In genomic region chr2:26769501-26769850, GRCh38 we compare ENCODE assay signal across 11 cellular contexts. TPM values are rescaled to one million over a fixed set of nuclear protein-coding genes. Genes with fewer than 3 reads are reported as not detected.
A peak's percentile ranks its signal among the peaks of the same experiment; 100 is the strongest.
DNase-seq lines count a peak whose midpoint lies in the region; ATAC-seq and TF ChIP-seq lines count a peak whose summit lies in the region.
"Had no signal": no experiment of that assay in that cellular context is flagged by ENCODE, and none has a peak within 500 bp of the region (broad histone marks: within the 10 kb centered on the region; RNA-seq: fewer than 3 reads in every experiment).

No MANE protein-coding gene starts in this region.

- no peak for TF ChIP-seq POLR2A in HCT116 (IDR thresholded peaks at IDR 0.05; ENCODE audit: borderline replicate concordance, extremely low read depth, insufficient read depth, insufficient read length)

- no peak overlapping the region for H2AFZ ChIP-seq in HCT116 (ENCODE audit: low read depth, low read length, poor library complexity, severe bottlenecking)
- no peak overlapping the region for H2AFZ ChIP-seq in SK-N-SH (ENCODE audit: low read depth)

- no peaks in the 10 kb centered on the region for H3F3A ChIP-seq in SK-N-SH (replicated peaks; ENCODE audit: insufficient read depth)

- TF ChIP-seq CTCF in HCT116 (IDR thresholded peaks at IDR 0.05 in 2 of 3, conservative IDR thresholded peaks at IDR 0.05 in 1 of 3; ENCODE audit: borderline replicate concordance in 1 of 3, insufficient read depth in 1 of 3, low read depth in 2 of 3, low read length in 2 of 3), result no peak
- no peak for TF ChIP-seq CTCF in liver (IDR thresholded peaks at IDR 0.05; ENCODE audit: low read depth, low read length, missing input control)
- TF ChIP-seq CTCF in SK-N-SH (IDR thresholded peaks at IDR 0.05), result no peak

- H3K4me3 ChIP-seq in HCT116 (replicated peaks in 1 of 2; ENCODE audit: low read depth in 1 of 2, low read length in 2 of 2) (peak overlapping the region; percentile 34 to 44), adipocyte (ENCODE audit: low read length) (peak overlapping the region; percentile 50), liver (ENCODE audit: low read depth in 1 of 3, low read length in 3 of 3) (no peak overlapping the region), SK-N-SH (ENCODE audit: low read depth in 2 of 2, low read length in 1 of 2) (no peak overlapping the region)
- H3K4me3 ChIP-seq: cardiac muscle cell had no signal

- H3K9me2 ChIP-seq in HCT116 (ENCODE audit: insufficient read depth) (no peaks in the 10 kb centered on the region), SK-N-SH (no peaks in the 10 kb centered on the region)

- no peak for TF ChIP-seq RAD21 in HCT116 (IDR thresholded peaks at IDR 0.05; ENCODE audit: low read depth)
- no peak for TF ChIP-seq RAD21 in liver (IDR thresholded peaks at IDR 0.05)
- no peak for TF ChIP-seq RAD21 in SK-N-SH (IDR thresholded peaks at IDR 0.05; ENCODE audit: low read length)

- BruUV-seq in HCT116 (replicated peaks; lab: Mats Ljungman, UMichigan), result no TSS peak

- H3K36me3 ChIP-seq in HCT116 (ENCODE audit: control insufficient read depth in 1 of 2, insufficient read depth in 2 of 2, low read length in 2 of 2), result peaks cover 0 to 4% of the 10 kb centered on the region in 2 experiments; a peak in 1 of 4 replicates
- H3K36me3 ChIP-seq in adipocyte (ENCODE audit: control insufficient read depth, insufficient read depth, low read length, severe bottlenecking), result peaks cover 9% of the 10 kb centered on the region
- H3K36me3 ChIP-seq in liver (ENCODE audit: control insufficient read depth in 4 of 4, insufficient read depth in 3 of 4, low read depth in 1 of 4, low read length in 3 of 4), result peaks cover 0 to 1% (median 0%) of the 10 kb centered on the region in 4 donors
- H3K36me3 ChIP-seq in SK-N-SH (replicated peaks in 1 of 2; ENCODE audit: control insufficient read depth in 1 of 2, insufficient read depth in 2 of 2, low read length in 1 of 2), result peaks cover 4 to 9% of the 10 kb centered on the region in 2 experiments
- H3K36me3 ChIP-seq: cardiac muscle cell had no signal

- H3K4me1 ChIP-seq in HCT116 (ENCODE audit: control insufficient read depth in 1 of 2, insufficient read depth in 2 of 2, low read length in 2 of 2) (peaks cover 75 to 83% of the 10 kb centered on the region in 2 experiments), adipocyte (ENCODE audit: control insufficient read depth, insufficient read depth, low read length) (peaks cover 64% of the 10 kb centered on the region), liver (ENCODE audit: control insufficient read depth in 4 of 4, insufficient read depth in 4 of 4, low read length in 3 of 4) (peaks cover 28 to 56% (median 42%) of the 10 kb centered on the region in 4 donors), SK-N-SH (ENCODE audit: control insufficient read depth in 1 of 2, insufficient read depth in 2 of 2, low read depth in 1 of 2, low read length in 1 of 2) (peaks cover 26 to 43% of the 10 kb centered on the region in 2 experiments; a peak in 3 of 4 replicates)

- H3K27me3 ChIP-seq in HCT116 (ENCODE audit: insufficient read depth, low read length), result no peaks in the 10 kb centered on the region
- H3K27me3 ChIP-seq in adipocyte (replicated peaks; ENCODE audit: control insufficient read depth, insufficient read depth, low read length), result no peaks in the 10 kb centered on the region
- no peaks in the 10 kb centered on the region for H3K27me3 ChIP-seq in liver (ENCODE audit: control insufficient read depth in 4 of 4, insufficient read depth in 4 of 4, low read length in 3 of 4)
- no peaks in the 10 kb centered on the region for H3K27me3 ChIP-seq in SK-N-SH (ENCODE audit: insufficient read depth)
- H3K27me3 ChIP-seq: cardiac muscle cell had no signal

- TF ChIP-seq EP300 in SK-N-SH (IDR thresholded peaks at IDR 0.05; ENCODE audit: borderline replicate concordance in 1 of 2, low read depth in 1 of 2, low read length in 1 of 2), result no peak

- DNase-seq in HCT116 (ENCODE audit: low read depth, low spot score) (no peak), adipocyte (ENCODE audit: low read depth) (no peak), SK-N-SH (no peak), ecto neural progenitor cell (ENCODE audit: low spot score) (no peak), COR-L47 (lab: John Stamatoyannopoulos, UW) (no peak)
- no peak for DNase-seq in stimulated activated effector memory CD8-positive, alpha-beta T cell treated with anti-CD3 and anti-CD28 coated beads, Interleukin-12 subunit alpha, Interleukin-12 subunit beta, amount 100 ng/mL, for 72 hours (ENCODE audit: low spot score in 2 of 2)
- DNase-seq: H9, NCI-H2081 had no signal

- H3K9me3 ChIP-seq in HCT116 (ENCODE audit: control insufficient read depth in 1 of 2, insufficient read depth in 1 of 2, low read depth in 1 of 2, low read length in 2 of 2), result no peaks in the 10 kb centered on the region
- H3K9me3 ChIP-seq in adipocyte (ENCODE audit: control insufficient read depth, low read length), result no peaks in the 10 kb centered on the region
- no peaks in the 10 kb centered on the region for H3K9me3 ChIP-seq in liver (ENCODE audit: control insufficient read depth in 4 of 4, low read length in 3 of 4)
- H3K9me3 ChIP-seq in SK-N-SH, result no peaks in the 10 kb centered on the region

- intact Hi-C loops in HCT116 (cut with micrococcal nuclease), result no loop called here

- H3K36me3 Mint-ChIP-seq in stimulated activated effector memory CD8-positive, alpha-beta T cell treated with anti-CD3 and anti-CD28 coated beads, Interleukin-12 subunit alpha, Interleukin-12 subunit beta, amount 100 ng/mL, for 72 hours, result peaks cover 12% of the 10 kb centered on the region

- H3K4me2 ChIP-seq in HCT116 (ENCODE audit: low read length), result peak overlapping the region; percentile 99
- H3K4me2 ChIP-seq in SK-N-SH, result no peak overlapping the region

- WGBS in liver, result 62% methylated on average over 4 of the region's 4 CpGs
- WGBS in SK-N-SH (ENCODE audit: low lambda C conversion rate), result 66% methylated on average over 4 of the region's 4 CpGs

- H3K9me3 Mint-ChIP-seq in stimulated activated effector memory CD8-positive, alpha-beta T cell treated with anti-CD3 and anti-CD28 coated beads, Interleukin-12 subunit alpha, Interleukin-12 subunit beta, amount 100 ng/mL, for 72 hours, result no peaks in the 10 kb centered on the region
- H3K9me3 Mint-ChIP-seq: H9 had no signal

- RAD21 ChIA-PET in HCT116 (lab: Charles Lee; ENCODE audit: low non-redundant PET in 1 of 2, low total read pairs in 2 of 2, uncharacterized antibody in 2 of 2, unreplicated experiment in 2 of 2), result no interaction called here

- H3K27ac ChIP-seq in HCT116 (ENCODE audit: low read depth, low read length) (peak overlapping the region; percentile 79), liver (ENCODE audit: low read depth in 1 of 2, low read length in 2 of 2) (peak overlapping the region; percentile 40 to 62), SK-N-SH (ENCODE audit: low read depth in 2 of 2, low read length in 1 of 2) (peak overlapping the region in 1 of 2 experiments; percentile 30; a peak in 1 of 4 replicates)
- H3K27ac ChIP-seq: cardiac muscle cell had no signal

- H4K20me1 ChIP-seq in HCT116 (ENCODE audit: insufficient read depth), result no peaks in the 10 kb centered on the region; the same call in 1 of the 2 replicates
- H4K20me1 ChIP-seq in SK-N-SH (ENCODE audit: insufficient read depth), result peaks cover 61% of the 10 kb centered on the region

- H3K79me2 ChIP-seq in HCT116 (ENCODE audit: insufficient read depth, low read length) (peaks cover 90% of the 10 kb centered on the region), SK-N-SH (ENCODE audit: insufficient read depth) (peaks cover 99% of the 10 kb centered on the region)

- peak overlapping the region; percentile 64 for H3K27ac Mint-ChIP-seq in stimulated activated effector memory CD8-positive, alpha-beta T cell treated with anti-CD3 and anti-CD28 coated beads, Interleukin-12 subunit alpha, Interleukin-12 subunit beta, amount 100 ng/mL, for 72 hours
- H3K27ac Mint-ChIP-seq: H9 had no signal

- POLR2A ChIA-PET in HCT116 (lab: Charles Lee) (interaction anchor here (1.5 to 2.0 kb wide), 4 partner anchors 9 to 15 kb away, joined by 4 to 8 read pairs (median 5); no protein-coding TSS in a partner anchor), SK-N-SH (lab: Yijun Ruan, JAX) (interaction anchor here (0.6 kb wide), 1 partner anchor 18 kb away, joined by 3 read pairs; no protein-coding TSS in a partner anchor)

- H3K4me3 Mint-ChIP-seq in stimulated activated effector memory CD8-positive, alpha-beta T cell treated with anti-CD3 and anti-CD28 coated beads, Interleukin-12 subunit alpha, Interleukin-12 subunit beta, amount 100 ng/mL, for 72 hours, result peak overlapping the region; percentile 42
- H3K4me3 Mint-ChIP-seq: H9 had no signal

- H3K4me1 Mint-ChIP-seq in stimulated activated effector memory CD8-positive, alpha-beta T cell treated with anti-CD3 and anti-CD28 coated beads, Interleukin-12 subunit alpha, Interleukin-12 subunit beta, amount 100 ng/mL, for 72 hours, result peaks cover 61% of the 10 kb centered on the region

- CTCF ChIA-PET in HCT116 (lab: Charles Lee) (interaction anchor here (1.1 to 1.4 kb wide), 3 partner anchors 10 to 154 kb away, joined by 4 to 5 read pairs (median 5); no protein-coding TSS in a partner anchor), SK-N-SH (lab: Yijun Ruan, JAX) (interaction anchor here (0.6 to 7.0 kb wide), 5 partner anchors 9 to 192 kb away, joined by 3 to 36 read pairs (median 7); no protein-coding TSS in a partner anchor)

- H3K9ac ChIP-seq in HCT116 (ENCODE audit: low read length) (peak overlapping the region; percentile 76), adipocyte (ENCODE audit: low read length) (peak overlapping the region; percentile 74), liver (ENCODE audit: low read depth in 1 of 2, low read length in 2 of 2) (no peak overlapping the region), SK-N-SH (no peak overlapping the region)

- peak; percentile 4; the same call in 1 of the 2 replicates for ATAC-seq in HCT116
- no peak for ATAC-seq in stimulated activated effector memory CD8-positive, alpha-beta T cell treated with anti-CD3 and anti-CD28 coated beads, Interleukin-12 subunit alpha, Interleukin-12 subunit beta, amount 100 ng/mL, for 72 hours
- no peak for ATAC-seq in HG02852 (IDR thresholded peaks at IDR 0.05; ENCODE audit: unreplicated experiment)

TF ChIP-seq in HCT116, 20 proteins besides CTCF, POLR2A, EP300 and RAD21 (continues in another document):
- no peak for TF ChIP-seq JUND (IDR thresholded peaks at IDR 0.05)

TF ChIP-seq in SK-N-SH, 30 proteins besides CTCF, POLR2A, EP300 and RAD21 (continues in another document):
- no peak for TF ChIP-seq YY1 (IDR thresholded peaks at IDR 0.05; ENCODE audit: low read depth)

RNA-seq across cellular contexts. Expression of gene SLC35F6, which starts 5.4 kb away (rescaled TPM):
- total RNA-seq in HCT116 (2021; ENCODE audit: unreplicated experiment) (34.5 TPM), liver (10 to 100 TPM; 11.4 to 30.7 TPM)
- polyA plus RNA-seq in HCT116 (2012), result 25.5 and 30.3 TPM in 2 replicates
- polyA plus RNA-seq in liver (10 to 100 TPM; 18.3 to 19.8 TPM), SK-N-SH (2012; rRNA removed) (15.9 and 16.0 TPM in 2 replicates)
- 8.3 and 12.6 TPM in 2 replicates for polyA plus RNA-seq in SK-N-SH (2012; cell fraction: cytosol; rRNA removed)
- polyA plus RNA-seq in SK-N-SH (2012; cell fraction: nucleus; rRNA removed), result 10.6 and 12.1 TPM in 2 replicates

RNA-seq across cellular contexts. Expression of gene CENPA, which starts 16.4 kb away (rescaled TPM):
- total RNA-seq in HCT116 (2021; ENCODE audit: unreplicated experiment) (45.8 TPM), liver (10 to 100 TPM in 1 of 2 donors, not detected in 1; 14.4 TPM)
- polyA plus RNA-seq in HCT116 (2012), result 39.0 and 50.3 TPM in 2 replicates
- polyA plus RNA-seq in liver (1 to 10 TPM in 1 of 2 donors, under 1 TPM in 1; 0.17 to 1.2 TPM), SK-N-SH (2012; rRNA removed) (17.0 and 19.5 TPM in 2 replicates)
- 15.4 and 19.7 TPM in 2 replicates for polyA plus RNA-seq in SK-N-SH (2012; cell fraction: cytosol; rRNA removed)
- 8.0 and 9.4 TPM in 2 replicates for polyA plus RNA-seq in SK-N-SH (2012; cell fraction: nucleus; rRNA removed)

Comparison
In these comparisons a context has a peak if more than half of its experiments do, and no peak if none do; other contexts are left out.
1. H3K4me3 ChIP-seq: peak in HCT116 (2 of 2) and adipocyte (single experiment); none in liver (0 of 3) and SK-N-SH (0 of 2).
2. H3K9ac ChIP-seq: peak in HCT116 (single experiment) and adipocyte (single experiment); none in liver (0 of 2) and SK-N-SH (single experiment).